ENCODE assay signal across 8 cellular contexts in genomic region chr16:15650698-15651161, GRCh38. TPM values are rescaled to one million over a fixed set of nuclear protein-coding genes. Genes with fewer than 3 reads are reported as not detected.
DNase-seq lines count a peak whose midpoint lies in the region; ATAC-seq and TF ChIP-seq lines count a peak whose summit lies in the region.

No MANE protein-coding gene starts in this region.

- WGBS in heart right ventricle, 2 donors: 1 to 2% methylated on average over 18 of the region's 18 CpGs
- WGBS in psoas muscle, 3 donors: 1 to 6% (median 4%) methylated on average over 18 of the region's 18 CpGs

- H3K9me3 ChIP-seq in CD4-positive, CD25-positive, alpha-beta regulatory T cell (ENCODE audit: control insufficient read depth in 2 of 2, low read length in 2 of 2): no peaks in the 10 kb centered on the region
- H3K9me3 ChIP-seq in heart right ventricle (no peaks in the 10 kb centered on the region), psoas muscle (no peaks in the 10 kb centered on the region)

- intact Hi-C loops in heart right ventricle (cut with DNase I): no loop called here
- intact Hi-C loops in psoas muscle (cut with DNase I): no loop called here

- H3K27me3 ChIP-seq in CD4-positive, CD25-positive, alpha-beta regulatory T cell (ENCODE audit: control insufficient read depth, insufficient read depth, low read length): no peaks in the 10 kb centered on the region
- H3K27me3 ChIP-seq in heart right ventricle (no peaks in the 10 kb centered on the region), psoas muscle (ENCODE audit: insufficient read depth in 3 of 3, low read length in 2 of 3) (no peaks in the 10 kb centered on the region)

- H3K36me3 ChIP-seq in CD4-positive, CD25-positive, alpha-beta regulatory T cell (ENCODE audit: control insufficient read depth, insufficient read depth, low read length): peaks cover 19% of the 10 kb centered on the region
- H3K36me3 ChIP-seq in heart right ventricle (peaks cover 0 to 20% (median 0%) of the 10 kb centered on the region in 9 donors), psoas muscle (ENCODE audit: insufficient read depth in 1 of 2, low read depth in 1 of 2) (peaks cover 0 to 13% of the 10 kb centered on the region in 2 donors)

- TF ChIP-seq CTCF in heart right ventricle (IDR thresholded peaks at IDR 0.05) (no peak), psoas muscle (IDR thresholded peaks at IDR 0.05) (no peak)

- peak overlapping the region; percentile 89 for H3K4me3 ChIP-seq in CD4-positive, CD25-positive, alpha-beta regulatory T cell (ENCODE audit: low read depth, low read length)
- H3K4me3 ChIP-seq in heart right ventricle (peak overlapping the region; percentile 76 to 100 (median 89)), psoas muscle (peak overlapping the region; percentile 98)

- DNase-seq in CD4-positive, CD25-positive, alpha-beta regulatory T cell: peak; percentile 21 to 41 (median 22)
- DNase-seq in NAMALWA (ENCODE audit: low spot score): peak; percentile 51
- no peak for DNase-seq in heart right ventricle
- DNase-seq in psoas muscle: peak in 1 of 2 donors; percentile 62
- DNase-seq in NCI-H2196 treated with DMSO at 0.1 percent for 48 hours (lab: John Stamatoyannopoulos, UW; ENCODE audit: unreplicated experiment): no peak
- DNase-seq in NCI-H2029 (lab: John Stamatoyannopoulos, UW): no peak

- peaks cover 5% of the 10 kb centered on the region for H3K36me3 Mint-ChIP-seq in CD4-positive, CD25-positive, alpha-beta regulatory T cell
- H3K36me3 Mint-ChIP-seq in activated naive CD4-positive, alpha-beta T cell treated with anti-CD3 and anti-CD28 coated beads, Interleukin-2, amount 50 U/mL, for 24 hours: no peaks in the 10 kb centered on the region

- ATAC-seq in CD4-positive, CD25-positive, alpha-beta regulatory T cell (ENCODE audit: low read depth in 2 of 2): peak in 1 of 2 donors; percentile 16
- ATAC-seq in GM21381 (IDR thresholded peaks at IDR 0.05; ENCODE audit: unreplicated experiment): peak; percentile 37
- peak; percentile 1 to 30 (median 8) for ATAC-seq in heart right ventricle
- peak in 3 of 4 donors; percentile 4 to 17 (median 9) for ATAC-seq in psoas muscle

- H3K27ac Mint-ChIP-seq in CD4-positive, CD25-positive, alpha-beta regulatory T cell: peak overlapping the region; percentile 97 to 100 (median 97)
- peak overlapping the region; percentile 90 for H3K27ac Mint-ChIP-seq in activated naive CD4-positive, alpha-beta T cell treated with anti-CD3 and anti-CD28 coated beads, Interleukin-2, amount 50 U/mL, for 24 hours

- no peaks in the 10 kb centered on the region for H3K27me3 Mint-ChIP-seq in CD4-positive, CD25-positive, alpha-beta regulatory T cell
- no peaks in the 10 kb centered on the region for H3K27me3 Mint-ChIP-seq in activated naive CD4-positive, alpha-beta T cell treated with anti-CD3 and anti-CD28 coated beads, Interleukin-2, amount 50 U/mL, for 24 hours

- H3K4me3 Mint-ChIP-seq in CD4-positive, CD25-positive, alpha-beta regulatory T cell: peak overlapping the region; percentile 96 to 99 (median 98)
- H3K4me3 Mint-ChIP-seq in activated naive CD4-positive, alpha-beta T cell treated with anti-CD3 and anti-CD28 coated beads, Interleukin-2, amount 50 U/mL, for 24 hours: peak overlapping the region; percentile 97

- peaks cover 0 to 52% (median 20%) of the 10 kb centered on the region in 4 donors for H3K4me1 Mint-ChIP-seq in CD4-positive, CD25-positive, alpha-beta regulatory T cell
- H3K4me1 Mint-ChIP-seq in activated naive CD4-positive, alpha-beta T cell treated with anti-CD3 and anti-CD28 coated beads, Interleukin-2, amount 50 U/mL, for 24 hours: peaks cover 31% of the 10 kb centered on the region

- peaks cover 0 to 1% (median 0%) of the 10 kb centered on the region in 7 donors for H3K9me3 Mint-ChIP-seq in CD4-positive, CD25-positive, alpha-beta regulatory T cell
- H3K9me3 Mint-ChIP-seq in activated naive CD4-positive, alpha-beta T cell treated with anti-CD3 and anti-CD28 coated beads, Interleukin-2, amount 50 U/mL, for 24 hours: no peaks in the 10 kb centered on the region

- peaks cover 42% of the 10 kb centered on the region for H3K4me1 ChIP-seq in CD4-positive, CD25-positive, alpha-beta regulatory T cell (ENCODE audit: control insufficient read depth, insufficient read depth, low read length, poor library complexity, severe bottlenecking)
- peaks cover 0 to 51% (median 38%) of the 10 kb centered on the region in 9 donors for H3K4me1 ChIP-seq in heart right ventricle
- H3K4me1 ChIP-seq in psoas muscle: peaks cover 13% of the 10 kb centered on the region

- peak overlapping the region; percentile 91 for H3K27ac ChIP-seq in CD4-positive, CD25-positive, alpha-beta regulatory T cell (ENCODE audit: insufficient read depth, low read length, poor library complexity, severe bottlenecking)
- peak overlapping the region in 9 of 10 donors; percentile 87 to 98 (median 95) for H3K27ac ChIP-seq in heart right ventricle
- H3K27ac ChIP-seq in psoas muscle: peak overlapping the region; percentile 94

RNA-seq across cellular contexts. Expression of gene NDE1, which starts 0.7 kb away (rescaled TPM):
- total RNA-seq in CD4-positive, CD25-positive, alpha-beta regulatory T cell: 146 TPM
- polyA plus RNA-seq in CD4-positive, CD25-positive, alpha-beta regulatory T cell: 10 to 100 TPM; 32.5 to 44.6 (median 42.5) TPM
- total RNA-seq in heart right ventricle (10 to 100 TPM; 12.0 to 29.0 (median 20.0) TPM), psoas muscle (10 to 100 TPM in 3 of 4 donors, 1 to 10 TPM in 1; 7.9 to 17.0 (median 11.5) TPM)
- polyA plus RNA-seq in heart right ventricle (10 to 100 TPM in 1 of 2 donors, 1 to 10 TPM in 1; 6.0 to 10.7 TPM), psoas muscle (10 to 100 TPM in 1 of 3 donors, 1 to 10 TPM in 2; 6.6 to 14.6 (median 7.3) TPM)

RNA-seq across cellular contexts. Expression of gene MARF1, which starts 7.8 kb away (rescaled TPM):
- 208 TPM for total RNA-seq in CD4-positive, CD25-positive, alpha-beta regulatory T cell
- 10 to 100 TPM; 13.7 to 21.6 (median 17.0) TPM for polyA plus RNA-seq in CD4-positive, CD25-positive, alpha-beta regulatory T cell
- total RNA-seq in heart right ventricle (10 to 100 TPM; 39.1 to 59.1 (median 43.0) TPM), psoas muscle (10 to 100 TPM; 41.7 to 91.5 (median 51.3) TPM)
- polyA plus RNA-seq in heart right ventricle (10 to 100 TPM in 1 of 2 donors, 1 to 10 TPM in 1; 9.6 to 14.9 TPM), psoas muscle (10 to 100 TPM; 13.4 to 35.1 (median 17.0) TPM)

Comparison
In these comparisons a context has a peak if more than half of its experiments do, and no peak if none do; other contexts are left out.
1. DNase-seq: peak in CD4-positive, CD25-positive, alpha-beta regulatory T cell (3 of 3) and NAMALWA (single experiment); none in heart right ventricle (0 of 2), NCI-H2196 treated with DMSO at 0.1 percent for 48 hours (single experiment) and NCI-H2029 (single experiment).
2. Peak in every context shown above with its lines, with median percentiles within 50 percentile points of each other: H3K27ac ChIP-seq and H3K4me3 ChIP-seq.